Comparison of ENCODE assay signal across 11 cellular contexts in genomic region chr19:31448221-31448657, GRCh38.
A peak's percentile ranks its signal among the peaks of the same experiment; 100 is the strongest.
DNase-seq lines count a peak whose midpoint lies in the region; ATAC-seq and TF ChIP-seq lines count a peak whose summit lies in the region.
"Had no signal": no experiment of that assay in that cellular context is flagged by ENCODE, and none has a peak within 500 bp of the region (broad histone marks: within the 10 kb centered on the region; RNA-seq: fewer than 3 reads in every experiment).

No MANE protein-coding gene starts in this region.

- intact Hi-C loops in esophagus muscularis mucosa (cut with DNase I), result no loop called here

- WGBS in esophagus muscularis mucosa, result no CpG with 5 or more reads among the region's 7 CpGs

- H3K36me3 ChIP-seq in esophagus muscularis mucosa, result no peaks in the 10 kb centered on the region
- no peaks in the 10 kb centered on the region for H3K36me3 ChIP-seq in H7 (replicated peaks; ENCODE audit: control insufficient read depth, insufficient read depth, low read length)

- H3K4me1 ChIP-seq in esophagus muscularis mucosa, result peaks cover 0 to 8% (median 6%) of the 10 kb centered on the region in 4 donors

- no peak for TF ChIP-seq POLR2A in esophagus muscularis mucosa (IDR thresholded peaks at IDR 0.05; ENCODE audit: low read depth)

- peak overlapping the region in 1 of 4 donors; percentile 21 for H3K27ac ChIP-seq in esophagus muscularis mucosa (replicated peaks in 1 of 4)

- H3K9me3 ChIP-seq in esophagus muscularis mucosa, result peaks cover 0 to 8% (median 2%) of the 10 kb centered on the region in 4 donors

- H3K27me3 ChIP-seq in esophagus muscularis mucosa (peaks cover 0 to 6% (median 0%) of the 10 kb centered on the region in 4 donors), H7 (ENCODE audit: control insufficient read depth, insufficient read depth, low read length) (no peaks in the 10 kb centered on the region)

- H3K4me3 ChIP-seq in esophagus muscularis mucosa (no peak overlapping the region), H7 (ENCODE audit: insufficient read depth, low read depth, low read length) (no peak overlapping the region)

- TF ChIP-seq CTCF in esophagus muscularis mucosa (IDR thresholded peaks at IDR 0.05), result no peak

- ATAC-seq in HG03045 (IDR thresholded peaks at IDR 0.05; ENCODE audit: unreplicated experiment) (no peak), GM18520 (IDR thresholded peaks at IDR 0.05; ENCODE audit: unreplicated experiment) (no peak)

- no peak for TF ChIP-seq EP300 in esophagus muscularis mucosa (IDR thresholded peaks at IDR 0.05)

- DNase-seq in AG08396 (ENCODE audit: low spot score) (peak; percentile 86), NCI-H1105 treated with DMSO at 0.1 percent for 48 hours (lab: John Stamatoyannopoulos, UW) (peak; percentile 85), esophagus muscularis mucosa (ENCODE audit: extremely low spot score) (peak; percentile 92), myocyte (ENCODE audit: low read depth) (peak; percentile 98), midbrain (lab: John Stamatoyannopoulos, UW) (no peak), H7 (no peak)
- DNase-seq: activated CD4-positive, CD25-positive, alpha-beta regulatory T cell treated with anti-CD3 and anti-CD28 coated beads, Interleukin-2, amount 50 U/mL, for 72 hours; DMS79; NCI-H510A had no signal

Comparison
In these comparisons a context has a peak if more than half of its experiments do, and no peak if none do; other contexts are left out.
1. DNase-seq: peak in AG08396 (single experiment), NCI-H1105 treated with DMSO at 0.1 percent for 48 hours (single experiment), esophagus muscularis mucosa (single experiment) and myocyte (single experiment); none in midbrain (single experiment) and H7 (single experiment).